In genomic region chr1:41754540-41754939, GRCh38 we compare ENCODE assay signal across 3 cellular contexts.
A peak's percentile ranks its signal among the peaks of the same experiment; 100 is the strongest.
TF ChIP-seq lines count a peak whose summit lies in the region.

No MANE protein-coding gene starts in this region.

TF ChIP-seq in SK-N-SH, 30 proteins besides CTCF, POLR2A, EP300 and RAD21 (continued from another document):
- TF ChIP-seq USF1 (IDR thresholded peaks at IDR 0.05; ENCODE audit: borderline replicate concordance, low read depth) = no peak
- TF ChIP-seq POLR2AphosphoS5 (IDR thresholded peaks at IDR 0.05; ENCODE audit: low read depth, low read length) = no peak
- TF ChIP-seq NRF1 (IDR thresholded peaks at IDR 0.05; ENCODE audit: low read depth, low read length) = no peak

TF ChIP-seq in GM12878, 131 proteins besides CTCF, POLR2A, EP300 and RAD21 (continued from another document):
- TF ChIP-seq NKRF (conservative IDR thresholded peaks at IDR 0.05) (no peak), NRF1 (conservative IDR thresholded peaks at IDR 0.05; ENCODE audit: low read depth, low read length) (no peak), IKZF2 (IDR thresholded peaks at IDR 0.05) (0 out of 4 replicates have a peak, but pooled peaks of 1 of the 2 experiments have one; percentile 21), MTA2 (IDR thresholded peaks at IDR 0.05; ENCODE audit: low read depth) (no peak), ZNF217 (IDR thresholded peaks at IDR 0.05) (no peak), SMC3 (IDR thresholded peaks at IDR 0.05; ENCODE audit: borderline replicate concordance, low read length) (peak; percentile 48; the same call in 1 of the 2 replicates), BHLHE40 (IDR thresholded peaks at IDR 0.05; ENCODE audit: borderline replicate concordance in 1 of 2, low read depth in 2 of 2, low read length in 1 of 2) (no peak), BRCA1 (IDR thresholded peaks at IDR 0.05; ENCODE audit: low read depth, low read length) (no peak)

TF ChIP-seq in HEK293T, 16 proteins besides CTCF, POLR2A, EP300 and RAD21 (continued from another document):
- TF ChIP-seq FOXM1 (IDR thresholded peaks at IDR 0.05; ENCODE audit: borderline replicate concordance) (no peak), HDGF (IDR thresholded peaks at IDR 0.05; ENCODE audit: borderline replicate concordance) (no peak), SUZ12 (IDR thresholded peaks at IDR 0.05) (no peak), LEF1 (IDR thresholded peaks at IDR 0.05; ENCODE audit: borderline replicate concordance) (no peak), BHLHE40 (IDR thresholded peaks at IDR 0.05; ENCODE audit: borderline replicate concordance) (no peak), TARDBP (IDR thresholded peaks at IDR 0.05) (no peak), CTBP1 (IDR thresholded peaks at IDR 0.05; ENCODE audit: borderline replicate concordance) (no peak), NFRKB (IDR thresholded peaks at IDR 0.05) (no peak), ARNT (IDR thresholded peaks at IDR 0.05) (no peak), SP1 (IDR thresholded peaks at IDR 0.05) (no peak), L3MBTL2 (conservative IDR thresholded peaks at IDR 0.05) (no peak), FOXK2 (IDR thresholded peaks at IDR 0.05) (no peak)
